Comparison of ENCODE assay signal across 30 cellular contexts in the genomic region with DNA sequence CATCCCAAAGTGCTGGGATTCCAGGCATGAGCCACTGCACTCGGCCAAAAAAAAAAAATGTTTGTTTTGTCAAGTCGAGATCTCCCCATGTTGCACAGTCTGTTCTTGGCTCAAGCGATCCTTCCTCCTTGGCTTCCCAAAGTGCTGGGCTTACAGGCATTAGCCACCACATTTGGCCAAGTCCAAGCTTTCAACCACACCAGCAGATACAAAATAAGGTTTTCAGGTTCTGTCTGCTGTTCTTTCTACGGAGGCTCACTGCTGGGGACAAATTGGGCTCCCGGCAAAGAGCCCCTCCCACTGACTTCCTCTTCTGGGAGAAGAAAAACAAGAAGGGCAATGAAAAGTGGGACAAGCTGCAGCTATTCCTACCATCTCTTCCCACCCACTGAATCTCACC. TPM values are rescaled to one million over a fixed set of nuclear protein-coding genes. Genes with fewer than 3 reads are reported as not detected.
DNase-seq lines count a peak whose midpoint lies in the region; ATAC-seq and TF ChIP-seq lines count a peak whose summit lies in the region.
"Had no signal": no experiment of that assay in that cellular context is flagged by ENCODE, and none has a peak within 500 bp of the region (broad histone marks: within the 10 kb centered on the region; RNA-seq: fewer than 3 reads in every experiment).

No MANE protein-coding gene starts in this region.

- H3K4me2 ChIP-seq in parathyroid adenoma (ENCODE audit: low read length) = no peak overlapping the region
- H3K4me2 ChIP-seq: PC-9 had no signal

- H3K4me3 ChIP-seq in heart right ventricle (no peak overlapping the region), parathyroid adenoma (ENCODE audit: low read depth, low read length) (no peak overlapping the region)
- H3K4me3 ChIP-seq: GM12878, pancreas, PC-9, uterus had no signal

- peaks cover 0 to 18% (median 9%) of the 10 kb centered on the region in 9 donors for H3K4me1 ChIP-seq in heart right ventricle
- no peaks in the 10 kb centered on the region for H3K4me1 ChIP-seq in parathyroid adenoma
- H3K4me1 ChIP-seq: pancreas, uterus had no signal

- H3K27ac ChIP-seq in heart right ventricle (peak overlapping the region in 7 of 10 donors; percentile 10 to 67 (median 49)), parathyroid adenoma (no peak overlapping the region)
- H3K27ac ChIP-seq: pancreas, PC-9, uterus, WERI-Rb-1 had no signal

- DNase-seq in Right ventricle myocardium inferior (ENCODE audit: missing footprints) = no peak
- no peak for DNase-seq in cardiac septum (ENCODE audit: low spot score)
- no peak for DNase-seq in heart right ventricle
- no peak for DNase-seq in kidney glomerular epithelial cell (lab: John Stamatoyannopoulos, UW)
- DNase-seq: 8988T; activated CD4-positive, alpha-beta T cell treated with anti-CD3 and anti-CD28 coated beads, Interleukin-2, amount 10 ng/mL, durations not matched to agents 24 days and 14 days; activated naive CD4-positive, alpha-beta T cell treated with anti-CD3 and anti-CD28 coated beads for 36 hours; CD4-positive, alpha-beta T cell; effector memory CD4-positive, alpha-beta T cell; foreskin melanocyte; immature natural killer cell; NCI-H1092 treated with DMSO at 0.1 percent for 48 hours; NCI-H187 treated with DMSO at 0.1 percent for 48 hours; NCI-H524 treated with DMSO at 0.1 percent for 48 hours; pancreas; SHP77 treated with DMSO at 0.1 percent for 48 hours; stimulated activated CD4-positive, alpha-beta T cell treated with anti-CD3 and anti-CD28 coated beads, Interleukin-4, amount 100 ng/mL, for 24 hours; uterus; WERI-Rb-1 had no signal

- WGBS in heart right ventricle, 2 donors = 26 to 57% methylated on average over 5 of the region's 5 CpGs

- peak overlapping the region; percentile 22 for H2AFZ ChIP-seq in parathyroid adenoma
- H2AFZ ChIP-seq: PC-9 had no signal

- intact Hi-C loops in Right ventricle myocardium inferior (cut with DNase I) = no loop called here
- intact Hi-C loops in cardiac septum (cut with DNase I) = loop anchor here (10.0 kb wide), 1 partner anchor 222 kb away; no protein-coding TSS in a partner anchor
- intact Hi-C loops in heart right ventricle (cut with DNase I) = loop anchor here in 6 of 10 donors (5.0 to 10.0 kb wide), 4 partner anchors 35 to 75 kb away; partner anchors contain the start of gene GGTA1 (in 1 of the 6)

- H3K9me3 ChIP-seq in heart right ventricle (no peaks in the 10 kb centered on the region), parathyroid adenoma (ENCODE audit: control insufficient read depth, low read length) (no peaks in the 10 kb centered on the region)
- H3K9me3 ChIP-seq: pancreas, uterus had no signal

- ATAC-seq in Right ventricle myocardium inferior (peak; percentile 7), heart right ventricle (peak in 4 of 8 donors; percentile 12 to 62 (median 24)), GM19395 (IDR thresholded peaks at IDR 0.05; ENCODE audit: unreplicated experiment) (no peak), GM18909 (IDR thresholded peaks at IDR 0.05; ENCODE audit: poor library complexity, unreplicated experiment) (no peak), GM18870 (IDR thresholded peaks at IDR 0.05; ENCODE audit: unreplicated experiment) (no peak)
- ATAC-seq: GM12878; natural killer cell treated with Interleukin-12 subunit alpha and Interleukin-12 subunit beta and Interleukin-15 and Interleukin-18, amount 100 ng/mL, for 72 hours; pancreas; sciatic nerve; stimulated activated effector memory CD8-positive, alpha-beta T cell treated with anti-CD3 and anti-CD28 coated beads, Interleukin-12 subunit alpha, Interleukin-12 subunit beta, amount 100 ng/mL, for 72 hours had no signal

- H3K9ac ChIP-seq in parathyroid adenoma = no peak overlapping the region

- H3K36me3 ChIP-seq in heart right ventricle = no peaks in the 10 kb centered on the region
- no peaks in the 10 kb centered on the region for H3K36me3 ChIP-seq in parathyroid adenoma (ENCODE audit: control insufficient read depth, insufficient read depth, low read length)
- H3K36me3 ChIP-seq: pancreas, uterus, WERI-Rb-1 had no signal

- no peaks in the 10 kb centered on the region for H3K79me2 ChIP-seq in parathyroid adenoma

- no peaks in the 10 kb centered on the region for H3K27me3 ChIP-seq in heart right ventricle
- no peaks in the 10 kb centered on the region for H3K27me3 ChIP-seq in parathyroid adenoma (ENCODE audit: control insufficient read depth, insufficient read depth, low read length)
- H3K27me3 ChIP-seq: pancreas, uterus had no signal

- no peak for TF ChIP-seq CTCF in heart right ventricle (IDR thresholded peaks at IDR 0.05)
- TF ChIP-seq CTCF in parathyroid adenoma (IDR thresholded peaks at IDR 0.05) = no peak

RNA-seq across cellular contexts. Expression of gene GGTA1, which starts 37.6 kb away (rescaled TPM):
- total RNA-seq in Right ventricle myocardium inferior (27.9 TPM), cardiac septum (8.8 TPM), heart right ventricle (10 to 100 TPM in 7 of 10 donors, 1 to 10 TPM in 3; 6.0 to 42.1 (median 13.9) TPM)
- 10 to 100 TPM in 1 of 2 donors, 1 to 10 TPM in 1; 3.0 to 34.9 TPM for polyA plus RNA-seq in heart right ventricle
- total RNA-seq: activated CD4-positive, alpha-beta T cell treated with anti-CD3 and anti-CD28 coated beads, Interleukin-2, amount 10 ng/mL, durations not matched to agents 24 days and 14 days; activated naive CD4-positive, alpha-beta T cell treated with anti-CD3 and anti-CD28 coated beads for 36 hours; CD4-positive, alpha-beta T cell; epithelial cell of proximal tubule; HepG2; natural killer cell treated with Interleukin-12 subunit alpha and Interleukin-12 subunit beta and Interleukin-15 and Interleukin-18, amount 100 ng/mL, for 72 hours; PC-9 had no signal
- polyA plus RNA-seq: HepG2 had no signal
